Comparison of ENCODE assay signal across 16 cellular contexts in the genomic region with DNA sequence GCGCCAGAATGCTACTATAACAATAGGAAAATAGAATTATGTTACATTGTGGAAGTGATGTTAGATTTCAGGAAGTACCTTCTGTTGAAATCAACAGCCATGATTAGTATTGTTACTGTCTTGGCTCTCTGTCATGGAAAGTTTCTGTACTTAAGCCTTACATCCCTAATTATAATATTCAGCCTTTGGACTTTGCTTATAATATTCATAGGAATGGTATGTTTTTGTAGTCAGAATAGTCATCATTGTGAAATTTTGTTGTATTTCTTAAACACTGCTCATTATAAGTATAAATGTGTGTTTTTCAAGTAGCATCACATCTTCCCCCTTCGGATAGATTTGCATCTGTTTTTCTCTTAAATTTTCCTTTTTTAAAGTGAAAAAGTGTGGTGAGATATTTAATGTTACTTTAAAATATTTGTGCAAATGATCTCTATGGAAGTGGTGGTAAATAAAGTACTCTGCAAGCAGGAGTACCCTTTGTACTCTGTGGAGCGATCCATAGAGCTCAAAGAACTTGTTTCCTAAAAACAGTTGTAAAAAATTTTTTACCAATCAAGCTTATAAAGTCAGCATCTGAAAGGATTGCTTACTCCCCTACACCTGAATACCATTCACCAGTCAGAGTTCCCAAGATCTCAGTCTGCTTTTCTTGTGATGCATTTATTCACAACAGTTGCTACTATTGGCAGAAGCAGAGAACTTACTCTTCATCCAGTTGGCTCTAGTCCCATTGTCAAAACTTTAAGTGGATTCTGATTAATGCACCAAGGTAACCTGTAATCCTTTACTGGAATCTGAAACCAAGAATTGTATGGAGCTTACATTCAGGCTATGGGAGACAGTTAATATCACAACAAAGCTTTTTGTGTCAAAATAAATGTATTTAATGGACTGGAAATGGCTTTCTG.
DNase-seq lines count a peak whose midpoint lies in the region; ATAC-seq, FAIRE-seq and TF ChIP-seq lines count a peak whose summit lies in the region.
"Had no signal": no experiment of that assay in that cellular context is flagged by ENCODE, and none has a peak within 500 bp of the region (broad histone marks: within the 10 kb centered on the region; RNA-seq: fewer than 3 reads in every experiment).

No MANE protein-coding gene starts in this region.

- H3K4me3 ChIP-seq in IMR-90 (ENCODE audit: insufficient read depth, low read depth, low read length) (no peak overlapping the region), astrocyte of the spinal cord (ENCODE audit: low read depth, low read length) (no peak overlapping the region)

- H3K23ac ChIP-seq in IMR-90 (ENCODE audit: low read depth, low read length): no peak overlapping the region

- H2BK15ac ChIP-seq in IMR-90 (ENCODE audit: low read depth, low read length): no peak overlapping the region

- peaks cover 10% of the 10 kb centered on the region for H3K4me1 ChIP-seq in IMR-90 (ENCODE audit: control insufficient read depth, insufficient read depth, low read length)

- no peak overlapping the region for H2AK5ac ChIP-seq in IMR-90 (ENCODE audit: low read depth, low read length)

- no peak overlapping the region for H3K4ac ChIP-seq in IMR-90 (ENCODE audit: low read depth, low read length)

- peak overlapping the region; percentile 50; the same call in 1 of the 2 replicates for H3K18ac ChIP-seq in IMR-90 (ENCODE audit: low read depth, low read length)

- H4K91ac ChIP-seq in IMR-90 (ENCODE audit: insufficient read depth, low read depth, low read length): no peak overlapping the region

- no peak for TF ChIP-seq POLR2A in IMR-90 (IDR thresholded peaks at IDR 0.05; ENCODE audit: low read depth, low read length)

- H4K5ac ChIP-seq in IMR-90 (ENCODE audit: low read depth, low read length): no peak overlapping the region; the same call in 1 of the 2 replicates

- H3K27ac ChIP-seq in IMR-90 (ENCODE audit: insufficient read depth, low read length): peak overlapping the region; percentile 54; the same call in 1 of the 2 replicates
- H3K27ac ChIP-seq: WERI-Rb-1 had no signal

- H3K79me1 ChIP-seq in IMR-90 (ENCODE audit: low read depth in 1 of 2, low read length in 2 of 2): peaks cover 7 to 19% of the 10 kb centered on the region in 2 experiments; a peak in 3 of 4 replicates

- 0 out of 2 replicates have a peak overlapping the region, but pooled peaks have one; percentile 1 for H2BK120ac ChIP-seq in IMR-90 (ENCODE audit: low read depth, low read length)

- TF ChIP-seq RAD21 in IMR-90 (IDR thresholded peaks at IDR 0.05; ENCODE audit: low read length): no peak

- no TSS peak for BruUV-seq in IMR-90 (replicated peaks; lab: Mats Ljungman, UMichigan)

- in situ Hi-C loops in IMR-90 (cut with MboI; ENCODE audit: low sequenced_read_pairs): no loop called here
- in situ Hi-C loops in astrocyte of the spinal cord (cut with HindIII; ENCODE audit: low sequenced_read_pairs): no loop called here

- H2BK5ac ChIP-seq in IMR-90 (ENCODE audit: low read depth, low read length, poor library complexity, severe bottlenecking): peak overlapping the region; percentile 57

- no peak overlapping the region; a peak in 2 of 4 replicates for H4K8ac ChIP-seq in IMR-90 (ENCODE audit: low read depth in 2 of 2, low read length in 2 of 2)

- CTCF ChIA-PET in IMR-90 (lab: Yijun Ruan, JAX): interaction anchor here (0.6 to 0.7 kb wide), 2 partner anchors 66 to 450 kb away, joined by 3 read pairs; no protein-coding TSS in a partner anchor

- 0 out of 2 replicates have a peak overlapping the region, but pooled peaks have one; percentile 23 for H2BK20ac ChIP-seq in IMR-90 (ENCODE audit: low read depth, low read length)

- no peak overlapping the region for H3K9ac ChIP-seq in IMR-90 (ENCODE audit: low read depth, low read length)

- H2AFZ ChIP-seq in IMR-90 (replicated peaks; ENCODE audit: low read length, poor library complexity): no peak overlapping the region

- ATAC-seq in IMR-90 (ENCODE audit: low read depth) (peak; percentile 75), GM18502 (IDR thresholded peaks at IDR 0.05; ENCODE audit: poor library complexity, unreplicated experiment) (no peak)
- ATAC-seq: HCT116 had no signal

- peak overlapping the region; percentile 46; the same call in 1 of the 2 replicates for H3K4me2 ChIP-seq in IMR-90 (ENCODE audit: low read depth, low read length)

- H3K27me3 ChIP-seq in IMR-90 (ENCODE audit: control insufficient read depth, insufficient read depth, low read length): no peaks in the 10 kb centered on the region

- WGBS in IMR-90 (ENCODE audit: extremely low coverage in 2 of 2, insufficient read length in 1 of 2), 2 experiments: no CpG with 5 or more reads among the region's 3 CpGs

- intact Hi-C loops in IMR-90 (cut with micrococcal nuclease): loop anchor here (5.0 kb wide), 1 partner anchor 475 kb away; no protein-coding TSS in a partner anchor

- no peaks in the 10 kb centered on the region for H3K9me3 ChIP-seq in IMR-90 (ENCODE audit: control insufficient read depth, insufficient read depth, low read length)

- TF ChIP-seq CTCF in IMR-90 (conservative IDR thresholded peaks at IDR 0.05; ENCODE audit: low read depth, low read length): no peak
- TF ChIP-seq CTCF in astrocyte of the spinal cord (IDR thresholded peaks at IDR 0.05; ENCODE audit: low read depth, low read length): no peak
- TF ChIP-seq CTCF in GM20000 (IDR thresholded peaks at IDR 0.05; ENCODE audit: extremely low read depth, missing control alignments): no peak
- TF ChIP-seq CTCF in D721Med (IDR thresholded peaks at IDR 0.05; ENCODE audit: insufficient read depth, missing control alignments): no peak

- peaks cover 3% of the 10 kb centered on the region; the same call in 1 of the 2 replicates for H3K36me3 ChIP-seq in IMR-90 (ENCODE audit: control insufficient read depth, insufficient read depth, low read length)

- H3K9me1 ChIP-seq in IMR-90 (ENCODE audit: insufficient read depth, low read length): peaks cover 4% of the 10 kb centered on the region; the same call in 1 of the 2 replicates

- H3K56ac ChIP-seq in IMR-90 (ENCODE audit: extremely low read depth, insufficient read depth, low read length): no peak overlapping the region

- no peak overlapping the region for H2AK9ac ChIP-seq in IMR-90 (replicated peaks; ENCODE audit: low read depth, low read length, poor library complexity)

- H3K14ac ChIP-seq in IMR-90 (replicated peaks; ENCODE audit: low read depth, low read length): no peak overlapping the region

- dilution Hi-C loops in IMR-90 (cut with HindIII; ENCODE audit: low sequenced_read_pairs, unreplicated experiment): no loop called here

- FAIRE-seq in D721Med (lab: Jason Lieb, UNC): no peak
- FAIRE-seq: endometrium had no signal

- peak; percentile 45 for DNase-seq in AG20443 (ENCODE audit: low spot score)
- DNase-seq in IMR-90: peak; percentile 90
- DNase-seq in astrocyte of the spinal cord (ENCODE audit: low read depth, low spot score): peak; percentile 42
- peak; percentile 16 for DNase-seq in left kidney (ENCODE audit: low read depth, low spot score)
- no peak for DNase-seq in GM20000 (ENCODE audit: low spot score)
- no peak for DNase-seq in D721Med (ENCODE audit: insufficient read length, low spot score)
- DNase-seq in DMS153 (lab: John Stamatoyannopoulos, UW): no peak
- DNase-seq: activated CD8-positive, alpha-beta memory T cell treated with anti-CD3 and anti-CD28 coated beads, Interleukin-2, amount 50 U/mL, for 48 hours; Calu3; KBM-7; NCI-H345; SHP77; WERI-Rb-1 had no signal

- H4K20me1 ChIP-seq in IMR-90 (ENCODE audit: insufficient read depth, low read length): no peaks in the 10 kb centered on the region

- POLR2A ChIA-PET in IMR-90 (lab: Charles Lee; ENCODE audit: unreplicated experiment): no interaction called here

TF ChIP-seq in IMR-90, 13 proteins besides CTCF, POLR2A, EP300 and RAD21:
- TF ChIP-seq, protein P1, sequence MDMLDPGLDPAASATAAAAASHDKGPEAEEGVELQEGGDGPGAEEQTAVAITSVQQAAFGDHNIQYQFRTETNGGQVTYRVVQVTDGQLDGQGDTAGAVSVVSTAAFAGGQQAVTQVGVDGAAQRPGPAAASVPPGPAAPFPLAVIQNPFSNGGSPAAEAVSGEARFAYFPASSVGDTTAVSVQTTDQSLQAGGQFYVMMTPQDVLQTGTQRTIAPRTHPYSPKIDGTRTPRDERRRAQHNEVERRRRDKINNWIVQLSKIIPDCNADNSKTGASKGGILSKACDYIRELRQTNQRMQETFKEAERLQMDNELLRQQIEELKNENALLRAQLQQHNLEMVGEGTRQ (IDR thresholded peaks at IDR 0.05; ENCODE audit: low read depth, low read length): no peak
- no peak for TF ChIP-seq NFE2L2 (IDR thresholded peaks at IDR 0.05; ENCODE audit: low read depth, low read length)
- TF ChIP-seq MAZ (IDR thresholded peaks at IDR 0.05; ENCODE audit: borderline replicate concordance, low read depth, low read length): no peak
- TF ChIP-seq CEBPB (IDR thresholded peaks at IDR 0.05; ENCODE audit: low read depth, low read length): peak; percentile 84

Comparison
In these comparisons a context has a peak if more than half of its experiments do, and no peak if none do; other contexts are left out.
1. DNase-seq: peak in AG20443 (single experiment), IMR-90 (single experiment), astrocyte of the spinal cord (single experiment) and left kidney (single experiment); none in GM20000 (single experiment), D721Med (single experiment) and DMS153 (single experiment).